In genomic region chr5:154603978-154604679, GRCh38 we compare ENCODE assay signal across 9 cellular contexts.
DNase-seq lines count a peak whose midpoint lies in the region; ATAC-seq and TF ChIP-seq lines count a peak whose summit lies in the region.
"Had no signal": no experiment of that assay in that cellular context is flagged by ENCODE, and none has a peak within 500 bp of the region (broad histone marks: within the 10 kb centered on the region; RNA-seq: fewer than 3 reads in every experiment).

No MANE protein-coding gene starts in this region.

- no peaks in the 10 kb centered on the region for H3K9me3 ChIP-seq in PC-3 (ENCODE audit: low read length)
- no peaks in the 10 kb centered on the region for H3K9me3 ChIP-seq in tibial nerve

- POLR2A ChIA-PET in PC-3 (lab: Charles Lee; ENCODE audit: unreplicated experiment) = no interaction called here

- no peak for TF ChIP-seq POLR2A in tibial nerve (IDR thresholded peaks at IDR 0.05)

- peaks cover 66% of the 10 kb centered on the region for H3K27me3 Mint-ChIP-seq in osteocyte (ENCODE audit: unreplicated experiment)

- no peaks in the 10 kb centered on the region for H3K27me3 ChIP-seq in PC-3 (ENCODE audit: low read length)
- peaks cover 8% of the 10 kb centered on the region for H3K27me3 ChIP-seq in foreskin keratinocyte
- H3K27me3 ChIP-seq in tibial nerve = peaks cover 0 to 48% of the 10 kb centered on the region in 2 donors

- H3K9me2 ChIP-seq in PC-3 (replicated peaks; ENCODE audit: low read length) = no peaks in the 10 kb centered on the region

- H3K36me3 Mint-ChIP-seq in osteocyte (ENCODE audit: unreplicated experiment) = no peaks in the 10 kb centered on the region

- H3K4me3 ChIP-seq in PC-3 (ENCODE audit: low read length) (no peak overlapping the region), tibial nerve (no peak overlapping the region)

- CTCF ChIA-PET in PC-3 (lab: Charles Lee) = no interaction called here

- H3F3A ChIP-seq in PC-3 (ENCODE audit: low read length, unreplicated experiment) = no peaks in the 10 kb centered on the region

- intact Hi-C loops in PC-3 (cut with micrococcal nuclease) = no loop called here

- H3K4me1 Mint-ChIP-seq in osteocyte (ENCODE audit: unreplicated experiment) = no peaks in the 10 kb centered on the region

- DNase-seq in EH (ENCODE audit: low read depth) (peak; percentile 60), PC-3 (peak; percentile 20), foreskin keratinocyte (peak in 1 of 2 donors; percentile 41), osteocyte (ENCODE audit: extremely low spot score, unreplicated experiment) (no peak), tibial nerve (ENCODE audit: low spot score in 2 of 2) (no peak), GF-D8 (lab: John Stamatoyannopoulos, UW) (no peak), COLO668 (lab: John Stamatoyannopoulos, UW; ENCODE audit: unreplicated experiment) (no peak)
- DNase-seq: WERI-Rb-1 had no signal

- H3K4me3 Mint-ChIP-seq in osteocyte (ENCODE audit: unreplicated experiment) = peak overlapping the region; percentile 64

- H3K4me2 ChIP-seq in PC-3 (ENCODE audit: low read length) = peak overlapping the region; percentile 25

- 0 out of 2 replicates have a peak overlapping the region, but pooled peaks have one; percentile 18 for H2AFZ ChIP-seq in PC-3 (ENCODE audit: low read length)

- H4K20me1 ChIP-seq in PC-3 (ENCODE audit: low read length) = no peaks in the 10 kb centered on the region

- no peak for TF ChIP-seq EP300 in tibial nerve (IDR thresholded peaks at IDR 0.05)

- H3K27ac ChIP-seq in PC-3 (ENCODE audit: low read length) = no peak overlapping the region
- H3K27ac ChIP-seq in foreskin keratinocyte = no peak overlapping the region
- no peak overlapping the region for H3K27ac ChIP-seq in tibial nerve
- H3K27ac ChIP-seq: WERI-Rb-1 had no signal

- BruUV-seq in PC-3 (replicated peaks; lab: Mats Ljungman, UMichigan) = no TSS peak

- H3K4me1 ChIP-seq in PC-3 (ENCODE audit: insufficient read depth, low read length) (no peaks in the 10 kb centered on the region), foreskin keratinocyte (no peaks in the 10 kb centered on the region), tibial nerve (peaks cover 0 to 5% (median 0%) of the 10 kb centered on the region in 4 donors)

- no peak overlapping the region for H3K9ac ChIP-seq in PC-3 (ENCODE audit: low read length)

- H3K79me2 ChIP-seq in PC-3 (ENCODE audit: low read length) = no peaks in the 10 kb centered on the region

- H3K27ac Mint-ChIP-seq in osteocyte (ENCODE audit: unreplicated experiment) = no peak overlapping the region

- ATAC-seq in PC-3 (0 out of 2 replicates have a peak, but pooled peaks have one; percentile 22), foreskin keratinocyte (peak; percentile 70), HG03439 (IDR thresholded peaks at IDR 0.05; ENCODE audit: unreplicated experiment) (no peak)

- no peaks in the 10 kb centered on the region for H3K9me3 Mint-ChIP-seq in osteocyte (ENCODE audit: unreplicated experiment)

- TF ChIP-seq CTCF in PC-3 (conservative IDR thresholded peaks at IDR 0.05; ENCODE audit: low read depth, low read length) (no peak), foreskin keratinocyte (conservative IDR thresholded peaks at IDR 0.05) (no peak), osteocyte (IDR thresholded peaks at IDR 0.05) (no peak), tibial nerve (IDR thresholded peaks at IDR 0.05) (no peak)

- H3K36me3 ChIP-seq in PC-3 (ENCODE audit: low read depth, low read length) (no peaks in the 10 kb centered on the region), tibial nerve (no peaks in the 10 kb centered on the region)
- H3K36me3 ChIP-seq: WERI-Rb-1 had no signal

- WGBS in tibial nerve, 2 donors = 9 to 15% methylated on average over 20 of the region's 20 CpGs

Comparison
In these comparisons a context has a peak if more than half of its experiments do, and no peak if none do; other contexts are left out.
1. DNase-seq: peak in EH (single experiment) and PC-3 (single experiment); none in osteocyte (single experiment), tibial nerve (0 of 2), GF-D8 (single experiment) and COLO668 (single experiment).